In the genomic region with DNA sequence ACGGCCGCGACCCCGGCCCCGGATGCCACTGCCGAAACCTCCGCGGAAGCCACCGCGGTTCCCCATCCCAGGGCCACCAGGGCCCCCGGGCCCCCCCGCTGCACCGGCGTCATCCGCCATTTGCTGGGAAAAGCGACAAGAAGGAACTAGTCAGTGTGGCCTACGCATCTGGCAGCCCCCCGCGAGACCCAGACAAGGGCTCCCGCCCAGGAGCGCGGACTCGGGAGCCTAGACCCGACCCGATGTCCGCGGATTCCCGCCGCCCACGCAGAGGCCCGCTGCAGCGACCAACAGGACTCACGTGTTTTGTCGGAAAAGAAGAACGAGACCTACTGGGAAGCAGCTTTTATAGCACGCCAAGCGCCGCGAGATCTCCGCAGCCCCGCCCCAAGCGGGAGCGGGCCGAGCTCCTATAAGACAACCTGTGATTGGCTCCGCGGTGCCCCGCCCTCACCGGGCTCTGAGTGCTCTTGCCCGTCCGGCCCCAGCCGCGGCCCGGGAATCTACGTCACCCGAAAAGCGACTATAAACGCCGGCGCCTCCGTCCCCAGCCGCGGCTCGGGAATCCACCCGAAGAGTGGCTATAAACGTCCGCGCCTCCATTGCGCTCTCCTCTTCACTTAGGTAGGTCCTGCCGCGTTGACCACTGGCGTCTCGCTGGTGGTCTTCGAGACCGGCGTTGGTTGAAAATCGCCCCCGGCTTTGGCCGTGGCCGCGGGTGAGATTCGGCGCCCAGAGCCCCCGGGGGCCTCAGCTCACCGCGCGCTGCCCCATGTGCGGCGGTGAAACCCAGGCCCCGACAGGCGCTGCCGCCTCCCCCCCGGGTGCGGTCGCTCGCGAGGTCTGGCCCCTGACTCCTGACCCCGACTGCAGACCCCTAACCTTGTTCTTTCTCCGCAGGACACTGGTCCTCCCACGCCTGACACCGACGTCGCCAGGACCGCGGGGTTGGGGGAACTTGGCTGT, we compare ENCODE assay signal across 1 cellular context.
TF ChIP-seq lines count a peak whose summit lies in the region.

A gene (minus strand): TSS at position 321 of the 966 bp plus-strand sequence. CDS start 201 bp downstream, at position 120.

TF ChIP-seq in HepG2, 621 proteins besides CTCF, POLR2A, EP300 and RAD21 (continued from another document and continues in another):
- TF ChIP-seq, protein P1, sequence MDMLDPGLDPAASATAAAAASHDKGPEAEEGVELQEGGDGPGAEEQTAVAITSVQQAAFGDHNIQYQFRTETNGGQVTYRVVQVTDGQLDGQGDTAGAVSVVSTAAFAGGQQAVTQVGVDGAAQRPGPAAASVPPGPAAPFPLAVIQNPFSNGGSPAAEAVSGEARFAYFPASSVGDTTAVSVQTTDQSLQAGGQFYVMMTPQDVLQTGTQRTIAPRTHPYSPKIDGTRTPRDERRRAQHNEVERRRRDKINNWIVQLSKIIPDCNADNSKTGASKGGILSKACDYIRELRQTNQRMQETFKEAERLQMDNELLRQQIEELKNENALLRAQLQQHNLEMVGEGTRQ (IDR thresholded peaks at IDR 0.05; ENCODE audit: low read depth, low read length), result no peak
- TF ChIP-seq, protein P1 (CRISPR knock-in tag; IDR thresholded peaks at IDR 0.05; ENCODE audit: borderline replicate concordance), result 0 out of 2 replicates have a peak, but pooled peaks have one; percentile 32
- TF ChIP-seq FOXO1 (CRISPR knock-in tag; IDR thresholded peaks at IDR 0.05), result no peak
- peak; percentile 92 for TF ChIP-seq SAP130 (CRISPR knock-in tag; IDR thresholded peaks at IDR 0.05; ENCODE audit: low read depth)
- TF ChIP-seq, protein P2, sequence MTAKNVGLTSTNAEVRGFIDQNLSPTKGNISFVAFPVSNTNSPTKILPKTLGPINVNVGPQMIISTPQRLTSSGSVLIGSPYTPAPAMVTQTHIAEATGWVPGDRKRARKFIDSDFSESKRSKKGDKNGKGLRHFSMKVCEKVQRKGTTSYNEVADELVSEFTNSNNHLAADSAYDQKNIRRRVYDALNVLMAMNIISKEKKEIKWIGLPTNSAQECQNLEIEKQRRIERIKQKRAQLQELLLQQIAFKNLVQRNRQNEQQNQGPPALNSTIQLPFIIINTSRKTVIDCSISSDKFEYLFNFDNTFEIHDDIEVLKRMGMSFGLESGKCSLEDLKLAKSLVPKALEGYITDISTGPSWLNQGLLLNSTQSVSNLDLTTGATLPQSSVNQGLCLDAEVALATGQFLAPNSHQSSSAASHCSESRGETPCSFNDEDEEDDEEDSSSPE (CRISPR knock-in tag; IDR thresholded peaks at IDR 0.05), result peak; percentile 88
- TF ChIP-seq HDAC6 (IDR thresholded peaks at IDR 0.05; ENCODE audit: low read depth, low read length), result no peak
- TF ChIP-seq ZNF34 (CRISPR knock-in tag; IDR thresholded peaks at IDR 0.05; ENCODE audit: borderline replicate concordance), result no peak
- TF ChIP-seq, protein P3, sequence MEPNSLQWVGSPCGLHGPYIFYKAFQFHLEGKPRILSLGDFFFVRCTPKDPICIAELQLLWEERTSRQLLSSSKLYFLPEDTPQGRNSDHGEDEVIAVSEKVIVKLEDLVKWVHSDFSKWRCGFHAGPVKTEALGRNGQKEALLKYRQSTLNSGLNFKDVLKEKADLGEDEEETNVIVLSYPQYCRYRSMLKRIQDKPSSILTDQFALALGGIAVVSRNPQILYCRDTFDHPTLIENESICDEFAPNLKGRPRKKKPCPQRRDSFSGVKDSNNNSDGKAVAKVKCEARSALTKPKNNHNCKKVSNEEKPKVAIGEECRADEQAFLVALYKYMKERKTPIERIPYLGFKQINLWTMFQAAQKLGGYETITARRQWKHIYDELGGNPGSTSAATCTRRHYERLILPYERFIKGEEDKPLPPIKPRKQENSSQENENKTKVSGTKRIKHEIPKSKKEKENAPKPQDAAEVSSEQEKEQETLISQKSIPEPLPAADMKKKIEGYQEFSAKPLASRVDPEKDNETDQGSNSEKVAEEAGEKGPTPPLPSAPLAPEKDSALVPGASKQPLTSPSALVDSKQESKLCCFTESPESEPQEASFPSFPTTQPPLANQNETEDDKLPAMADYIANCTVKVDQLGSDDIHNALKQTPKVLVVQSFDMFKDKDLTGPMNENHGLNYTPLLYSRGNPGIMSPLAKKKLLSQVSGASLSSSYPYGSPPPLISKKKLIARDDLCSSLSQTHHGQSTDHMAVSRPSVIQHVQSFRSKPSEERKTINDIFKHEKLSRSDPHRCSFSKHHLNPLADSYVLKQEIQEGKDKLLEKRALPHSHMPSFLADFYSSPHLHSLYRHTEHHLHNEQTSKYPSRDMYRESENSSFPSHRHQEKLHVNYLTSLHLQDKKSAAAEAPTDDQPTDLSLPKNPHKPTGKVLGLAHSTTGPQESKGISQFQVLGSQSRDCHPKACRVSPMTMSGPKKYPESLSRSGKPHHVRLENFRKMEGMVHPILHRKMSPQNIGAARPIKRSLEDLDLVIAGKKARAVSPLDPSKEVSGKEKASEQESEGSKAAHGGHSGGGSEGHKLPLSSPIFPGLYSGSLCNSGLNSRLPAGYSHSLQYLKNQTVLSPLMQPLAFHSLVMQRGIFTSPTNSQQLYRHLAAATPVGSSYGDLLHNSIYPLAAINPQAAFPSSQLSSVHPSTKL (CRISPR knock-in tag; IDR thresholded peaks at IDR 0.05), result peak; percentile 11; the same call in 1 of the 2 replicates
- TF ChIP-seq SALL1 (CRISPR knock-in tag; IDR thresholded peaks at IDR 0.05), result peak; percentile 67
- no peak for TF ChIP-seq ZKSCAN8 (CRISPR knock-in tag; IDR thresholded peaks at IDR 0.05; ENCODE audit: borderline replicate concordance)
- no peak for TF ChIP-seq JARID2 (CRISPR knock-in tag; IDR thresholded peaks at IDR 0.05; ENCODE audit: insufficient replicate concordance)
- TF ChIP-seq, protein P4, sequence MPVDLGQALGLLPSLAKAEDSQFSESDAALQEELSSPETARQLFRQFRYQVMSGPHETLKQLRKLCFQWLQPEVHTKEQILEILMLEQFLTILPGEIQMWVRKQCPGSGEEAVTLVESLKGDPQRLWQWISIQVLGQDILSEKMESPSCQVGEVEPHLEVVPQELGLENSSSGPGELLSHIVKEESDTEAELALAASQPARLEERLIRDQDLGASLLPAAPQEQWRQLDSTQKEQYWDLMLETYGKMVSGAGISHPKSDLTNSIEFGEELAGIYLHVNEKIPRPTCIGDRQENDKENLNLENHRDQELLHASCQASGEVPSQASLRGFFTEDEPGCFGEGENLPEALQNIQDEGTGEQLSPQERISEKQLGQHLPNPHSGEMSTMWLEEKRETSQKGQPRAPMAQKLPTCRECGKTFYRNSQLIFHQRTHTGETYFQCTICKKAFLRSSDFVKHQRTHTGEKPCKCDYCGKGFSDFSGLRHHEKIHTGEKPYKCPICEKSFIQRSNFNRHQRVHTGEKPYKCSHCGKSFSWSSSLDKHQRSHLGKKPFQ (CRISPR knock-in tag; IDR thresholded peaks at IDR 0.05; ENCODE audit: insufficient replicate concordance), result peak; percentile 89
- TF ChIP-seq NR3C1 (CRISPR knock-in tag; IDR thresholded peaks at IDR 0.05), result no peak
- TF ChIP-seq, protein P5, sequence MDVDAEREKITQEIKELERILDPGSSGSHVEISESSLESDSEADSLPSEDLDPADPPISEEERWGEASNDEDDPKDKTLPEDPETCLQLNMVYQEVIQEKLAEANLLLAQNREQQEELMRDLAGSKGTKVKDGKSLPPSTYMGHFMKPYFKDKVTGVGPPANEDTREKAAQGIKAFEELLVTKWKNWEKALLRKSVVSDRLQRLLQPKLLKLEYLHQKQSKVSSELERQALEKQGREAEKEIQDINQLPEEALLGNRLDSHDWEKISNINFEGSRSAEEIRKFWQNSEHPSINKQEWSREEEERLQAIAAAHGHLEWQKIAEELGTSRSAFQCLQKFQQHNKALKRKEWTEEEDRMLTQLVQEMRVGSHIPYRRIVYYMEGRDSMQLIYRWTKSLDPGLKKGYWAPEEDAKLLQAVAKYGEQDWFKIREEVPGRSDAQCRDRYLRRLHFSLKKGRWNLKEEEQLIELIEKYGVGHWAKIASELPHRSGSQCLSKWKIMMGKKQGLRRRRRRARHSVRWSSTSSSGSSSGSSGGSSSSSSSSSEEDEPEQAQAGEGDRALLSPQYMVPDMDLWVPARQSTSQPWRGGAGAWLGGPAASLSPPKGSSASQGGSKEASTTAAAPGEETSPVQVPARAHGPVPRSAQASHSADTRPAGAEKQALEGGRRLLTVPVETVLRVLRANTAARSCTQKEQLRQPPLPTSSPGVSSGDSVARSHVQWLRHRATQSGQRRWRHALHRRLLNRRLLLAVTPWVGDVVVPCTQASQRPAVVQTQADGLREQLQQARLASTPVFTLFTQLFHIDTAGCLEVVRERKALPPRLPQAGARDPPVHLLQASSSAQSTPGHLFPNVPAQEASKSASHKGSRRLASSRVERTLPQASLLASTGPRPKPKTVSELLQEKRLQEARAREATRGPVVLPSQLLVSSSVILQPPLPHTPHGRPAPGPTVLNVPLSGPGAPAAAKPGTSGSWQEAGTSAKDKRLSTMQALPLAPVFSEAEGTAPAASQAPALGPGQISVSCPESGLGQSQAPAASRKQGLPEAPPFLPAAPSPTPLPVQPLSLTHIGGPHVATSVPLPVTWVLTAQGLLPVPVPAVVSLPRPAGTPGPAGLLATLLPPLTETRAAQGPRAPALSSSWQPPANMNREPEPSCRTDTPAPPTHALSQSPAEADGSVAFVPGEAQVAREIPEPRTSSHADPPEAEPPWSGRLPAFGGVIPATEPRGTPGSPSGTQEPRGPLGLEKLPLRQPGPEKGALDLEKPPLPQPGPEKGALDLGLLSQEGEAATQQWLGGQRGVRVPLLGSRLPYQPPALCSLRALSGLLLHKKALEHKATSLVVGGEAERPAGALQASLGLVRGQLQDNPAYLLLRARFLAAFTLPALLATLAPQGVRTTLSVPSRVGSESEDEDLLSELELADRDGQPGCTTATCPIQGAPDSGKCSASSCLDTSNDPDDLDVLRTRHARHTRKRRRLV (CRISPR knock-in tag; IDR thresholded peaks at IDR 0.05), result peak; percentile 33; the same call in 1 of the 2 replicates
- TF ChIP-seq ZNF207 (IDR thresholded peaks at IDR 0.05; ENCODE audit: borderline replicate concordance), result no peak
- peak; percentile 57; the same call in 1 of the 2 replicates for TF ChIP-seq MZF1 (CRISPR knock-in tag; IDR thresholded peaks at IDR 0.05; ENCODE audit: borderline replicate concordance)
- no peak for TF ChIP-seq MBNL3 (CRISPR knock-in tag; conservative IDR thresholded peaks at IDR 0.05)
- peak; percentile 82 for TF ChIP-seq ZNF891 (CRISPR knock-in tag; IDR thresholded peaks at IDR 0.05)
- TF ChIP-seq, protein P6, sequence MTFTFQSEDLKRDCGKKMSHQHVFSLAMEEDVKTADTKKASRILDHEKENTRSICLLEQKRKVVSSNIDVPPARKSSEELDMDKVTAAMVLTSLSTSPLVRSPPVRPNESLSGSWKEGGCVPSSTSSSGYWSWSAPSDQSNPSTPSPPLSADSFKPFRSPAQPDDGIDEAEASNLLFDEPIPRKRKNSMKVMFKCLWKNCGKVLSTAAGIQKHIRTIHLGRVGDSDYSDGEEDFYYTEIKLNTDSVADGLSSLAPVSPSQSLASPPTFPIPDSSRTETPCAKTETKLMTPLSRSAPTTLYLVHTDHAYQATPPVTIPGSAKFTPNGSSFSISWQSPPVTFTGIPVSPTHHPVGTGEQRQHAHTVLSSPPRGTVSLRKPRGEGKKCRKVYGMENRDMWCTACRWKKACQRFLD (CRISPR knock-in tag; IDR thresholded peaks at IDR 0.05; ENCODE audit: borderline replicate concordance), result no peak
- peak; percentile 5 for TF ChIP-seq TEAD3 (CRISPR knock-in tag; optimal IDR thresholded peaks at IDR 0.05; ENCODE audit: borderline replicate concordance)
- no peak for TF ChIP-seq KDM1A (CRISPR knock-in tag; IDR thresholded peaks at IDR 0.05)
- no peak for TF ChIP-seq MTF2 (CRISPR knock-in tag; IDR thresholded peaks at IDR 0.05; ENCODE audit: borderline replicate concordance)
- TF ChIP-seq ZNF614 (CRISPR knock-in tag; IDR thresholded peaks at IDR 0.05; ENCODE audit: borderline replicate concordance), result peak; percentile 81; the same call in 1 of the 2 replicates
- TF ChIP-seq NRL (CRISPR knock-in tag; IDR thresholded peaks at IDR 0.05; ENCODE audit: borderline replicate concordance), result peak; percentile 20; the same call in 1 of the 2 replicates
- peak; percentile 42; the same call in 1 of the 2 replicates for TF ChIP-seq ZFYVE20 (CRISPR knock-in tag; IDR thresholded peaks at IDR 0.05; ENCODE audit: borderline replicate concordance, low read depth)
